8 cellular contexts compared by ENCODE assay signal in the genomic region with DNA sequence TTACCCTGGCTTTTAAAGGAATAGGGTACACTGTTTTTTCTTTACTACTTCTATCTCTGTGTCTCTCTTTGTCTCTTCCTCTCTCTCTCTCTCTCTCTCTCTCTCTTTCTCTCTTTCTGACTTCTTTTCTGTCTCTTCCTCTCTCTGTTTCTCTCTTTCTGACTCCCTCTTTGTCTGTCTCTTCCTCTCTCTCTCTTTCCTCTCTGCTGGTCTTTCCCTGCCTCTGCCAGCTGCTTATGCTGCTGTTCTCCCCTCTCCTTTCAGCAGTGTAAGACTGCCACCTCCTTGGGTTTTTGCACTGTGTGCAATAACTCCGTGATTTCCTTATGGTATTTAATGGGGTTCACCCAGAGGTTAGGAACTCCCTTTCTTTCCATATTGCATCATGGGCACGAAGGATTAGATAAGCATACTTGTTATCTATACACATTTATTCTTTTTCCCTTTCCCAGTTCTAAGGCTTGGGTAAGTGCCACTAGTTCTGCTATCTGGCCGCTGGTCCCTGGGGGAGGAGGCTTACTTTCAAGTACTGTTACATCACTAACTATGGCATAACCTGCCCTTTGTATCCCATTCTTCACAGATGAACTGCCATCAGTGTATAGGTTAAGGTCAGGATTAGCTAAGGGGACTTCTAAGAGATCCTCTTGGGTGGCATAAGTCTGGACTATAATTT. TPM values are rescaled to one million over a fixed set of nuclear protein-coding genes. Genes with fewer than 3 reads are reported as not detected.
DNase-seq lines count a peak whose midpoint lies in the region; ATAC-seq, FAIRE-seq and TF ChIP-seq lines count a peak whose summit lies in the region.
"Not testable (repeated sequence)": the region's sequence is repeated elsewhere in the genome, so short reads cannot be mapped to it uniquely, and the experiment has no call there.

No MANE protein-coding gene starts in this region.

- not testable (repeated sequence) for H3K9me3 ChIP-seq in A673 (ENCODE audit: low read depth, low read length, poor library complexity, severe bottlenecking); HEK293 (ENCODE audit: control insufficient read depth, insufficient read depth, low read depth, low read length); mesenchymal stem cell (ENCODE audit: control insufficient read depth, low read length); small intestine (ENCODE audit: control insufficient read depth, low read depth)

- H3K4me3 Mint-ChIP-seq in activated CD4-positive, alpha-beta T cell treated with anti-CD3 and anti-CD28 coated beads, Interleukin-2, amount 10 ng/mL, durations not matched to agents 24 days and 14 days; central memory CD8-positive, alpha-beta T cell: not testable (repeated sequence)

- not testable (repeated sequence) for H3K23ac ChIP-seq in mesenchymal stem cell (ENCODE audit: low read length in 2 of 2)

- not testable (repeated sequence) for H2AFZ ChIP-seq in mesenchymal stem cell (ENCODE audit: low read depth, low read length)

- not testable (repeated sequence) for H2BK5ac ChIP-seq in mesenchymal stem cell (ENCODE audit: low read depth, low read length, poor library complexity, severe bottlenecking)

- H3K27ac Mint-ChIP-seq in activated CD4-positive, alpha-beta T cell treated with anti-CD3 and anti-CD28 coated beads, Interleukin-2, amount 10 ng/mL, durations not matched to agents 24 days and 14 days = peak overlapping the region; percentile 14
- peak overlapping the region; percentile 36 for H3K27ac Mint-ChIP-seq in central memory CD8-positive, alpha-beta T cell (ENCODE audit: low read depth)

- BruUV-seq in A673 (replicated peaks; lab: Mats Ljungman, UMichigan) = not testable (repeated sequence)

- H4K8ac ChIP-seq in mesenchymal stem cell (ENCODE audit: low read length) = not testable (repeated sequence)

- intact Hi-C loops in A673 (cut with micrococcal nuclease; ENCODE audit: unreplicated experiment); activated CD4-positive, alpha-beta T cell treated with anti-CD3 and anti-CD28 coated beads, Interleukin-2, amount 10 ng/mL, durations not matched to agents 24 days and 14 days (cut with micrococcal nuclease); left cardiac atrium (cut with DNase I): not testable (repeated sequence)

- H3K27me3 ChIP-seq in A673 (replicated peaks; ENCODE audit: insufficient read depth, low read depth, low read length, poor library complexity); mesenchymal stem cell (ENCODE audit: control insufficient read depth in 1 of 2, insufficient read depth in 1 of 2, low read length in 2 of 2); small intestine (ENCODE audit: control insufficient read depth in 2 of 2, insufficient read depth in 2 of 2, low read length in 2 of 2): not testable (repeated sequence)

- H3K79me1 ChIP-seq in mesenchymal stem cell (replicated peaks; ENCODE audit: low read length, poor library complexity, severe bottlenecking) = peaks cover 19% of the 10 kb centered on the region

- not testable (repeated sequence) for H2BK120ac ChIP-seq in mesenchymal stem cell (ENCODE audit: low read depth, low read length)

- H3K14ac ChIP-seq in mesenchymal stem cell (ENCODE audit: low read length in 2 of 2) = not testable (repeated sequence)

- not testable (repeated sequence) for H2AK5ac ChIP-seq in mesenchymal stem cell (ENCODE audit: low read length, severe bottlenecking)

- not testable (repeated sequence) for ATAC-seq in central memory CD8-positive, alpha-beta T cell (replicated peaks; ENCODE audit: extremely low read depth, poor library complexity, severe bottlenecking)
- ATAC-seq in left cardiac atrium = peak in 1 of 2 donors; percentile 49

- H3K27me3 Mint-ChIP-seq in activated CD4-positive, alpha-beta T cell treated with anti-CD3 and anti-CD28 coated beads, Interleukin-2, amount 10 ng/mL, durations not matched to agents 24 days and 14 days; central memory CD8-positive, alpha-beta T cell: not testable (repeated sequence)

- FAIRE-seq in small intestine (lab: Jason Lieb, UNC) = not testable (repeated sequence)

- WGBS in mesenchymal stem cell = 100% methylated on average over 3 of the region's 3 CpGs
- 21 to 44% (median 22%) methylated on average over 3 of the region's 3 CpGs for whole genome bisulfite sequencing in small intestine, 3 donors

- H3K36me3 Mint-ChIP-seq in activated CD4-positive, alpha-beta T cell treated with anti-CD3 and anti-CD28 coated beads, Interleukin-2, amount 10 ng/mL, durations not matched to agents 24 days and 14 days (ENCODE audit: low read depth) = peaks cover 47% of the 10 kb centered on the region
- not testable (repeated sequence) for H3K36me3 Mint-ChIP-seq in central memory CD8-positive, alpha-beta T cell (ENCODE audit: insufficient read depth)

- not testable (repeated sequence) for H3K4me2 ChIP-seq in mesenchymal stem cell (ENCODE audit: low read length, poor library complexity, severe bottlenecking)

- not testable (repeated sequence) for H3K4me3 ChIP-seq in A673 (ENCODE audit: low read depth, low read length, poor library complexity, severe bottlenecking); HEK293 (ENCODE audit: low read depth, low read length); mesenchymal stem cell (ENCODE audit: insufficient read depth in 1 of 2, low read depth in 1 of 2, low read length in 2 of 2); small intestine (ENCODE audit: low read depth in 1 of 2, low read length in 2 of 2)

- H3K18ac ChIP-seq in mesenchymal stem cell (ENCODE audit: low read depth in 1 of 2, low read length in 2 of 2) = not testable (repeated sequence)

- not testable (repeated sequence) for H3K27ac ChIP-seq in A673 (ENCODE audit: low read depth, low read length, poor library complexity, severe bottlenecking); HEK293 (ENCODE audit: extremely low read depth, low read depth, low read length); mesenchymal stem cell (ENCODE audit: low read length, poor library complexity, severe bottlenecking)
- H3K27ac ChIP-seq in small intestine (ENCODE audit: low read depth in 1 of 2, low read length in 1 of 2) = peak overlapping the region; percentile 17 to 55

- H3K4ac ChIP-seq in mesenchymal stem cell (ENCODE audit: low read depth in 1 of 2, low read length in 2 of 2) = not testable (repeated sequence)

- not testable (repeated sequence) for H4K91ac ChIP-seq in mesenchymal stem cell (ENCODE audit: low read length)

- not testable (repeated sequence) for H3K9me3 Mint-ChIP-seq in activated CD4-positive, alpha-beta T cell treated with anti-CD3 and anti-CD28 coated beads, Interleukin-2, amount 10 ng/mL, durations not matched to agents 24 days and 14 days; central memory CD8-positive, alpha-beta T cell

- H2BK15ac ChIP-seq in mesenchymal stem cell (ENCODE audit: low read depth, poor library complexity, severe bottlenecking) = not testable (repeated sequence)

- not testable (repeated sequence) for H3K4me1 ChIP-seq in A673 (ENCODE audit: insufficient read depth, low read length, poor library complexity, severe bottlenecking); HEK293 (ENCODE audit: control insufficient read depth, insufficient read depth, low read length); mesenchymal stem cell (ENCODE audit: control insufficient read depth, insufficient read depth, low read depth, low read length)
- H3K4me1 ChIP-seq in small intestine (ENCODE audit: control insufficient read depth in 2 of 2, insufficient read depth in 1 of 2, low read depth in 1 of 2, low read length in 1 of 2) = peaks cover 6 to 16% of the 10 kb centered on the region in 2 donors

- not testable (repeated sequence) for H2BK12ac ChIP-seq in mesenchymal stem cell (ENCODE audit: low read length in 2 of 2)

- CTCF ChIA-PET in A673 (lab: Charles Lee) = not testable (repeated sequence)
- CTCF ChIA-PET in HEK293 (lab: Yijun Ruan, JAX) = interaction anchor here (1.6 kb wide), 1 partner anchor 59 kb away, joined by 5 read pairs; no protein-coding TSS in a partner anchor

- H3K36me3 ChIP-seq in A673 (ENCODE audit: insufficient read depth, low read length, poor library complexity, severe bottlenecking); HEK293 (ENCODE audit: control insufficient read depth in 2 of 2, insufficient read depth in 1 of 2, low read length in 2 of 2); mesenchymal stem cell (ENCODE audit: control insufficient read depth in 1 of 2, insufficient read depth in 2 of 2, low read depth in 1 of 2, low read length in 2 of 2); small intestine (ENCODE audit: control insufficient read depth in 2 of 2, insufficient read depth in 2 of 2, low read length in 2 of 2): not testable (repeated sequence)

- not testable (repeated sequence) for TF ChIP-seq CTCF in A673 (conservative IDR thresholded peaks at IDR 0.05; ENCODE audit: low read depth, low read length); HEK293 (tag by site-specific recombination; IDR thresholded peaks at IDR 0.05)

- peaks cover 20% of the 10 kb centered on the region for H3K4me1 Mint-ChIP-seq in activated CD4-positive, alpha-beta T cell treated with anti-CD3 and anti-CD28 coated beads, Interleukin-2, amount 10 ng/mL, durations not matched to agents 24 days and 14 days
- peaks cover 51% of the 10 kb centered on the region for H3K4me1 Mint-ChIP-seq in central memory CD8-positive, alpha-beta T cell

- H3K9ac ChIP-seq in mesenchymal stem cell (ENCODE audit: low read length) = not testable (repeated sequence)

- peak; percentile 22 for DNase-seq in A673 (ENCODE audit: low spot score)
- DNase-seq in NCI-H524 (lab: John Stamatoyannopoulos, UW) = peak; percentile 23 to 42
- not testable (repeated sequence) for DNase-seq in activated CD4-positive, alpha-beta T cell treated with anti-CD3 and anti-CD28 coated beads, Interleukin-2, amount 10 ng/mL, durations not matched to agents 24 days and 14 days; central memory CD8-positive, alpha-beta T cell (ENCODE audit: low spot score in 2 of 2)
- DNase-seq in left cardiac atrium = peak; percentile 44
- peak; percentile 30 for DNase-seq in mesenchymal stem cell
- DNase-seq in small intestine = peak; percentile 95

- POLR2A ChIA-PET in A673 (lab: Charles Lee; ENCODE audit: low non-redundant PET); HEK293 (lab: Yijun Ruan, JAX): not testable (repeated sequence)

TF ChIP-seq in HEK293, 187 proteins besides CTCF, POLR2A, EP300 and RAD21 (continues in another document):
- TF ChIP-seq FEZF1 (tag by site-specific recombination; IDR thresholded peaks at IDR 0.05) = peak; percentile 51

RNA-seq across cellular contexts. Expression of a gene that starts 20.8 kb away (rescaled TPM):
- 74.4 and 84.0 TPM in 2 replicates for total RNA-seq in A673 (2021)
- total RNA-seq in activated CD4-positive, alpha-beta T cell treated with anti-CD3 and anti-CD28 coated beads, Interleukin-2, amount 10 ng/mL, durations not matched to agents 24 days and 14 days = 68.7 and 71.2 TPM in 2 replicates
- total RNA-seq in left cardiac atrium = 10 to 100 TPM; 50.3 to 53.1 TPM
- 34.4 TPM for polyA plus RNA-seq in mesenchymal stem cell (2013, experiment 1 of 2)
- 34.5 TPM for polyA plus RNA-seq in mesenchymal stem cell (2013, experiment 2 of 2)
- polyA plus RNA-seq in small intestine = 10 to 100 TPM; 35.6 to 55.9 (median 41.9) TPM
